Comparison of ENCODE assay signal across 10 cellular contexts in the genomic region with DNA sequence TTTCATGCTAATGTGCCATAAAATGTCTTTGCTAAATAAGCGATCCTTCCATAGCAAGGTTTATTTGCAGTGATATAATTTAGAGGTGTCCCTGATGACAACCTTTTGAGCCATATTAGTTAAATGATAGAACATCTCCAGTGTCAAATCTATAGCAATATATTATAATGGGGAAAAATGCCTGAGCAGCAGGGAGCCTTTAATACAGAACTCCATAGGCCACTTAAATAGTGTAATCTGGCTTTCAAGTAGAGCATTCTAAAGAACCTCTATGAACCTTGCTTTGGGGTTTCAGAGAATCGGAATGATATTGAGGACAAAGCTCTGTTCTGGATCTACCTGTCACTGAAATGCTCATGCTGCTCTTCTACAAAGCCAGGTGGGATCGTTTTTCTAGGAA.
"Had no signal": no experiment of that assay in that cellular context is flagged by ENCODE, and none has a peak within 500 bp of the region (broad histone marks: within the 10 kb centered on the region; RNA-seq: fewer than 3 reads in every experiment).

No MANE protein-coding gene starts in this region.

- DNase-seq: activated CD4-positive, alpha-beta memory T cell treated with anti-CD3 and anti-CD28 coated beads, Interleukin-2, amount 10 ng/mL, durations not matched to agents 7 days and 5 days; activated gamma-delta T cell; activated naive CD8-positive, alpha-beta T cell treated with anti-CD3 and anti-CD28 coated beads, Interleukin-2, amount 10 ng/mL, durations not matched to agents 7 days and 5 days; aorta; effector CD8-positive, alpha-beta T cell; esophagus squamous epithelium; islet precursor cell; sigmoid colon; stimulated activated CD4-positive, alpha-beta T cell treated with anti-CD3 and anti-CD28 coated beads, Interleukin-1b, Interleukin-23, amount 100 ng/mL, for 48 hours had no signal

- H3K9me3 Mint-ChIP-seq: activated CD4-positive, alpha-beta memory T cell treated with anti-CD3 and anti-CD28 coated beads, Interleukin-2, amount 10 ng/mL, durations not matched to agents 7 days and 5 days; activated naive CD8-positive, alpha-beta T cell treated with anti-CD3 and anti-CD28 coated beads, Interleukin-2, amount 10 ng/mL, durations not matched to agents 7 days and 5 days had no signal

- H3K36me3 Mint-ChIP-seq: activated naive CD8-positive, alpha-beta T cell treated with anti-CD3 and anti-CD28 coated beads, Interleukin-2, amount 10 ng/mL, durations not matched to agents 7 days and 5 days had no signal

- H3K27me3 Mint-ChIP-seq: activated CD4-positive, alpha-beta memory T cell treated with anti-CD3 and anti-CD28 coated beads, Interleukin-2, amount 10 ng/mL, durations not matched to agents 7 days and 5 days; activated naive CD8-positive, alpha-beta T cell treated with anti-CD3 and anti-CD28 coated beads, Interleukin-2, amount 10 ng/mL, durations not matched to agents 7 days and 5 days had no signal

- H3K27ac Mint-ChIP-seq: activated CD4-positive, alpha-beta memory T cell treated with anti-CD3 and anti-CD28 coated beads, Interleukin-2, amount 10 ng/mL, durations not matched to agents 7 days and 5 days; activated CD4-positive, alpha-beta T cell treated with anti-CD3 and anti-CD28 coated beads for 36 hours; activated naive CD8-positive, alpha-beta T cell treated with anti-CD3 and anti-CD28 coated beads, Interleukin-2, amount 10 ng/mL, durations not matched to agents 7 days and 5 days had no signal

- H3K4me3 Mint-ChIP-seq: activated CD4-positive, alpha-beta memory T cell treated with anti-CD3 and anti-CD28 coated beads, Interleukin-2, amount 10 ng/mL, durations not matched to agents 7 days and 5 days; activated CD4-positive, alpha-beta T cell treated with anti-CD3 and anti-CD28 coated beads for 36 hours; activated naive CD8-positive, alpha-beta T cell treated with anti-CD3 and anti-CD28 coated beads, Interleukin-2, amount 10 ng/mL, durations not matched to agents 7 days and 5 days had no signal
